Comparison of ENCODE assay signal across 9 cellular contexts in genomic region chr13:113856716-113857065, GRCh38.
DNase-seq lines count a peak whose midpoint lies in the region; TF ChIP-seq lines count a peak whose summit lies in the region.
"Had no signal": no experiment of that assay in that cellular context is flagged by ENCODE, and none has a peak within 500 bp of the region (broad histone marks: within the 10 kb centered on the region; RNA-seq: fewer than 3 reads in every experiment).

No MANE protein-coding gene starts in this region.

- peaks cover 3 to 8% of the 10 kb centered on the region in 2 donors for H3K36me3 ChIP-seq in mucosa of rectum (ENCODE audit: control insufficient read depth in 2 of 2, insufficient read depth in 2 of 2, low read length in 2 of 2)

- H3K27me3 ChIP-seq in mucosa of rectum (ENCODE audit: control insufficient read depth in 2 of 2, insufficient read depth in 2 of 2, low read length in 2 of 2) = no peaks in the 10 kb centered on the region

- peak overlapping the region in 1 of 2 donors; percentile 27 for H3K9ac ChIP-seq in mucosa of rectum (ENCODE audit: low read depth in 1 of 2, low read length in 2 of 2)
- H3K9ac ChIP-seq: parathyroid adenoma had no signal

- H3K4me1 ChIP-seq in mucosa of rectum (ENCODE audit: control insufficient read depth in 2 of 2, insufficient read depth in 2 of 2, low read length in 2 of 2) = peaks cover 76 to 88% of the 10 kb centered on the region in 2 donors
- H3K4me1 ChIP-seq: parathyroid adenoma had no signal

- H3K4me3 ChIP-seq in fibroblast of mammary gland (ENCODE audit: control insufficient read depth, low read depth, low read length) = no peak overlapping the region
- H3K4me3 ChIP-seq in mucosa of rectum (ENCODE audit: low read length in 2 of 2) = no peak overlapping the region

- DNase-seq in AG08396 (ENCODE audit: low spot score) (peak; percentile 87), SHP77 treated with DMSO at 0.1 percent for 48 hours (lab: John Stamatoyannopoulos, UW) (peak; percentile 41), fibroblast of mammary gland (ENCODE audit: low read depth) (peak; percentile 71), germinal center (ENCODE audit: low spot score) (no peak), GDM1 (lab: John Stamatoyannopoulos, UW) (no peak), MV-4-11 (lab: John Stamatoyannopoulos, UW) (no peak), activated gamma-delta T cell treated with Interleukin-2 at 50 U/mL for 16 hours (no peak)

- no peak for TF ChIP-seq CTCF in fibroblast of mammary gland (conservative IDR thresholded peaks at IDR 0.05; ENCODE audit: control insufficient read depth, insufficient read depth, low read depth, low read length)

- H3K9me3 ChIP-seq in mucosa of rectum (ENCODE audit: control insufficient read depth in 2 of 2, low read length in 2 of 2) = no peaks in the 10 kb centered on the region

- H3K27ac ChIP-seq in mucosa of rectum (ENCODE audit: low read depth in 2 of 2, low read length in 2 of 2) = peak overlapping the region; percentile 56
- H3K27ac ChIP-seq: parathyroid adenoma had no signal

Comparison
In these comparisons a context has a peak if more than half of its experiments do, and no peak if none do; other contexts are left out.
1. DNase-seq: peak in AG08396 (single experiment), SHP77 treated with DMSO at 0.1 percent for 48 hours (single experiment) and fibroblast of mammary gland (single experiment); none in germinal center (single experiment), GDM1 (single experiment), MV-4-11 (single experiment) and activated gamma-delta T cell treated with Interleukin-2 at 50 U/mL for 16 hours (single experiment).